8 cellular contexts compared by ENCODE assay signal in genomic region chr19:11989112-11989456, GRCh38. TPM values are rescaled to one million over a fixed set of nuclear protein-coding genes. Genes with fewer than 3 reads are reported as not detected.
DNase-seq lines count a peak whose midpoint lies in the region; ATAC-seq, FAIRE-seq and TF ChIP-seq lines count a peak whose summit lies in the region.

No MANE protein-coding gene starts in this region.

- TF ChIP-seq CTCF in lower lobe of right lung (IDR thresholded peaks at IDR 0.05) (no peak), testis (IDR thresholded peaks at IDR 0.05) (no peak)

- H3K9me3 ChIP-seq in lower lobe of right lung (no peaks in the 10 kb centered on the region), testis (no peaks in the 10 kb centered on the region)

- H3K36me3 Mint-ChIP-seq in activated CD8-positive, alpha-beta memory T cell treated with anti-CD3 and anti-CD28 coated beads, Interleukin-2, amount 10 ng/mL, durations not matched to agents 7 days and 5 days = peaks cover 28% of the 10 kb centered on the region
- H3K36me3 Mint-ChIP-seq in activated naive CD4-positive, alpha-beta T cell treated with anti-CD3 and anti-CD28 coated beads, Interleukin-2, amount 50 U/mL, for 72 hours = peaks cover 13 to 17% of the 10 kb centered on the region in 2 donors

- no peaks in the 10 kb centered on the region for H3K27me3 ChIP-seq in lower lobe of right lung (ENCODE audit: low read depth)
- no peaks in the 10 kb centered on the region for H3K27me3 ChIP-seq in testis

- H3K27me3 Mint-ChIP-seq in activated CD8-positive, alpha-beta memory T cell treated with anti-CD3 and anti-CD28 coated beads, Interleukin-2, amount 10 ng/mL, durations not matched to agents 7 days and 5 days = no peaks in the 10 kb centered on the region

- H3K27ac ChIP-seq in lower lobe of right lung (no peak overlapping the region), testis (no peak overlapping the region)

- peaks cover 5% of the 10 kb centered on the region for H3K9me3 Mint-ChIP-seq in activated CD8-positive, alpha-beta memory T cell treated with anti-CD3 and anti-CD28 coated beads, Interleukin-2, amount 10 ng/mL, durations not matched to agents 7 days and 5 days (ENCODE audit: low read depth)
- peaks cover 0 to 12% of the 10 kb centered on the region in 2 donors for H3K9me3 Mint-ChIP-seq in activated naive CD4-positive, alpha-beta T cell treated with anti-CD3 and anti-CD28 coated beads, Interleukin-2, amount 50 U/mL, for 72 hours

- no peak for FAIRE-seq in frontal cortex (lab: Jason Lieb, UNC)

- peaks cover 6% of the 10 kb centered on the region for H3K4me1 ChIP-seq in lower lobe of right lung
- no peaks in the 10 kb centered on the region for H3K4me1 ChIP-seq in testis

- H3K27ac Mint-ChIP-seq in activated CD8-positive, alpha-beta memory T cell treated with anti-CD3 and anti-CD28 coated beads, Interleukin-2, amount 10 ng/mL, durations not matched to agents 7 days and 5 days = peak overlapping the region; percentile 98
- H3K27ac Mint-ChIP-seq in activated naive CD4-positive, alpha-beta T cell treated with anti-CD3 and anti-CD28 coated beads, Interleukin-2, amount 50 U/mL, for 72 hours = peak overlapping the region; percentile 99

- peaks cover 18% of the 10 kb centered on the region for H3K4me1 Mint-ChIP-seq in activated CD8-positive, alpha-beta memory T cell treated with anti-CD3 and anti-CD28 coated beads, Interleukin-2, amount 10 ng/mL, durations not matched to agents 7 days and 5 days

- intact Hi-C loops in lower lobe of right lung (cut with DNase I) (no loop called here), testis (cut with DNase I; ENCODE audit: low total_unique reads) (loop anchor here (10.0 kb wide), 1 partner anchor 64 kb away; the partner anchor contains the start of gene ZNF700)

- CTCF ChIA-PET in activated CD8-positive, alpha-beta memory T cell treated with anti-CD3 and anti-CD28 coated beads, Interleukin-2, amount 10 ng/mL, durations not matched to agents 7 days and 5 days (lab: Charles Lee) = interaction anchor here (0.8 to 6.2 kb wide), 18 partner anchors 8 to 426 kb away, joined by 3 to 148 read pairs (median 6); partner anchors contain the start of genes ZNF20, ZNF433, ZNF491 and ZNF700

- no peak for ATAC-seq in activated CD8-positive, alpha-beta memory T cell treated with anti-CD3 and anti-CD28 coated beads, Interleukin-2, amount 10 ng/mL, durations not matched to agents 7 days and 5 days
- ATAC-seq in activated naive CD4-positive, alpha-beta T cell treated with anti-CD3 and anti-CD28 coated beads, Interleukin-2, amount 50 U/mL, for 72 hours = no peak
- ATAC-seq in lower lobe of right lung = no peak

- H3K4me3 Mint-ChIP-seq in activated CD8-positive, alpha-beta memory T cell treated with anti-CD3 and anti-CD28 coated beads, Interleukin-2, amount 10 ng/mL, durations not matched to agents 7 days and 5 days = peak overlapping the region; percentile 99

- H3K36me3 ChIP-seq in lower lobe of right lung (no peaks in the 10 kb centered on the region), testis (ENCODE audit: low read depth, missing control alignments) (no peaks in the 10 kb centered on the region)

- TF ChIP-seq POLR2A in testis (IDR thresholded peaks at IDR 0.05) = no peak

- H3K4me3 ChIP-seq in lower lobe of right lung = peak overlapping the region; percentile 98
- H3K4me3 ChIP-seq in testis = peak overlapping the region; percentile 61 to 79

- WGBS in testis, 2 donors = 48 to 53% methylated on average over 9 of the region's 9 CpGs

- DNase-seq in activated CD8-positive, alpha-beta memory T cell treated with anti-CD3 and anti-CD28 coated beads, Interleukin-2, amount 10 ng/mL, durations not matched to agents 7 days and 5 days = no peak
- no peak for DNase-seq in activated CD8-positive, alpha-beta memory T cell treated with anti-CD3 and anti-CD28 coated beads, Interleukin-2, amount 50 U/mL, for 4 hours
- DNase-seq in activated naive CD4-positive, alpha-beta T cell treated with anti-CD3 and anti-CD28 coated beads, Interleukin-2, amount 50 U/mL, for 72 hours (ENCODE audit: low spot score in 2 of 2) = no peak
- no peak for DNase-seq in lower lobe of right lung
- no peak for DNase-seq in testis
- no peak for DNase-seq in frontal cortex (ENCODE audit: low spot score in 2 of 2)
- no peak for DNase-seq in DMS153 treated with DMSO at 0.1 percent for 48 hours (lab: John Stamatoyannopoulos, UW; ENCODE audit: unreplicated experiment)
- DNase-seq in effector CD4-positive, alpha-beta T cell = no peak

RNA-seq across cellular contexts. Expression of gene ZNF763, which starts 24.2 kb away (rescaled TPM):
- under 1 TPM; 0.85 to 0.98 TPM for total RNA-seq in activated CD8-positive, alpha-beta memory T cell treated with anti-CD3 and anti-CD28 coated beads, Interleukin-2, amount 10 ng/mL, durations not matched to agents 7 days and 5 days
- 1 to 10 TPM in 1 of 2 donors, under 1 TPM in 1; 0.82 to 1.0 TPM for total RNA-seq in activated naive CD4-positive, alpha-beta T cell treated with anti-CD3 and anti-CD28 coated beads, Interleukin-2, amount 50 U/mL, for 72 hours
- total RNA-seq in lower lobe of right lung = 5.2 TPM
- 1 to 10 TPM; 5.0 to 7.9 TPM for total RNA-seq in testis
- polyA plus RNA-seq in testis (ENCODE audit: insufficient read depth, low read depth, low replicate concordance) = 7.6 TPM
- 4.5 TPM for total RNA-seq in frontal cortex

RNA-seq across cellular contexts. Expression of gene ZNF433, which starts 46.4 kb away (rescaled TPM):
- total RNA-seq in activated CD8-positive, alpha-beta memory T cell treated with anti-CD3 and anti-CD28 coated beads, Interleukin-2, amount 10 ng/mL, durations not matched to agents 7 days and 5 days = under 1 TPM; 0.20 to 0.82 TPM
- 1 to 10 TPM; 1.4 to 1.8 TPM for total RNA-seq in activated naive CD4-positive, alpha-beta T cell treated with anti-CD3 and anti-CD28 coated beads, Interleukin-2, amount 50 U/mL, for 72 hours
- total RNA-seq in lower lobe of right lung = 5.1 TPM
- 10 to 100 TPM; 26.1 to 43.4 TPM for total RNA-seq in testis
- 46.6 TPM for polyA plus RNA-seq in testis (ENCODE audit: insufficient read depth, low read depth, low replicate concordance)
- total RNA-seq in frontal cortex = 16.3 TPM
